24 cellular contexts compared by ENCODE assay signal in genomic region chr7:36203081-36203775, GRCh38. TPM values are rescaled to one million over a fixed set of nuclear protein-coding genes. Genes with fewer than 3 reads are reported as not detected.
A peak's percentile ranks its signal among the peaks of the same experiment; 100 is the strongest.
DNase-seq lines count a peak whose midpoint lies in the region; ATAC-seq and TF ChIP-seq lines count a peak whose summit lies in the region.
"Had no signal": no experiment of that assay in that cellular context is flagged by ENCODE, and none has a peak within 500 bp of the region (broad histone marks: within the 10 kb centered on the region; RNA-seq: fewer than 3 reads in every experiment).

No MANE protein-coding gene starts in this region.

- H2BK120ac ChIP-seq in IMR-90 (ENCODE audit: low read depth, low read length): peak overlapping the region; percentile 83

- H4K8ac ChIP-seq in IMR-90 (ENCODE audit: low read depth in 2 of 2, low read length in 2 of 2): peak overlapping the region in 1 of 2 experiments; percentile 22; a peak in 3 of 4 replicates

- peak overlapping the region; percentile 51 for H4K91ac ChIP-seq in IMR-90 (ENCODE audit: insufficient read depth, low read depth, low read length)

- H2BK5ac ChIP-seq in IMR-90 (ENCODE audit: low read depth, low read length, poor library complexity, severe bottlenecking): no peak overlapping the region

- peaks cover 49% of the 10 kb centered on the region for H3K9me1 ChIP-seq in IMR-90 (ENCODE audit: insufficient read depth, low read length)

- H3K9ac ChIP-seq in IMR-90 (ENCODE audit: low read depth, low read length): no peak overlapping the region

- peak overlapping the region; percentile 25 for H3K4me3 Mint-ChIP-seq in CD4-positive, alpha-beta T cell
- H3K4me3 Mint-ChIP-seq in T-helper 17 cell (peak overlapping the region; percentile 49), nephron (no peak overlapping the region)
- H3K4me3 Mint-ChIP-seq: activated CD4-positive, alpha-beta T cell treated with anti-CD3 and anti-CD28 coated beads, Interleukin-2, amount 10 ng/mL, durations not matched to agents 24 days and 14 days; IgD-negative memory B cell had no signal

- no peak overlapping the region for H3K4me3 ChIP-seq in IMR-90 (ENCODE audit: insufficient read depth, low read depth, low read length)
- H3K4me3 ChIP-seq: SK-N-MC, upper lobe of right lung had no signal

- H3K4me2 ChIP-seq in IMR-90 (ENCODE audit: low read depth, low read length): no peak overlapping the region

- peak overlapping the region; percentile 63 for H3K27ac Mint-ChIP-seq in CD4-positive, alpha-beta T cell
- H3K27ac Mint-ChIP-seq in T-helper 17 cell: peak overlapping the region; percentile 91
- peak overlapping the region; percentile 49 to 58 (median 54) for H3K27ac Mint-ChIP-seq in nephron
- H3K27ac Mint-ChIP-seq: activated CD4-positive, alpha-beta T cell treated with anti-CD3 and anti-CD28 coated beads, Interleukin-2, amount 10 ng/mL, durations not matched to agents 24 days and 14 days; IgD-negative memory B cell had no signal

- no peak overlapping the region for H3K27ac ChIP-seq in CD4-positive, alpha-beta T cell (ENCODE audit: low read depth, low read length)
- H3K27ac ChIP-seq in IMR-90 (ENCODE audit: insufficient read depth, low read length): no peak overlapping the region
- H3K27ac ChIP-seq: HL-60, SK-N-MC, upper lobe of right lung had no signal

- H3K18ac ChIP-seq in IMR-90 (ENCODE audit: low read depth, low read length): peak overlapping the region; percentile 14; the same call in 1 of the 2 replicates

- no peaks in the 10 kb centered on the region for H3K9me3 Mint-ChIP-seq in CD4-positive, alpha-beta T cell
- H3K9me3 Mint-ChIP-seq in nephron: no peaks in the 10 kb centered on the region
- H3K9me3 Mint-ChIP-seq: activated CD4-positive, alpha-beta T cell treated with anti-CD3 and anti-CD28 coated beads, Interleukin-2, amount 10 ng/mL, durations not matched to agents 24 days and 14 days; H9; IgD-negative memory B cell had no signal

- dilution Hi-C loops in IMR-90 (cut with HindIII; ENCODE audit: low sequenced_read_pairs, unreplicated experiment): no loop called here

- H3K27me3 Mint-ChIP-seq in CD4-positive, alpha-beta T cell: no peaks in the 10 kb centered on the region
- no peaks in the 10 kb centered on the region for H3K27me3 Mint-ChIP-seq in T-helper 17 cell
- no peaks in the 10 kb centered on the region for H3K27me3 Mint-ChIP-seq in nephron (ENCODE audit: low read depth)

- CTCF ChIA-PET in CD4-positive, alpha-beta T cell (lab: Charles Lee): interaction anchor here (0.5 kb wide), 1 partner anchor 1050 kb away, joined by 3 read pairs; no protein-coding TSS in a partner anchor
- CTCF ChIA-PET in IMR-90 (lab: Yijun Ruan, JAX): interaction anchor here (0.6 kb wide), 1 partner anchor 101 kb away, joined by 3 read pairs; no protein-coding TSS in a partner anchor

- no peak for ATAC-seq in CD4-positive, alpha-beta T cell (ENCODE audit: poor library complexity)
- ATAC-seq in IMR-90 (ENCODE audit: low read depth): no peak
- ATAC-seq in T-helper 17 cell: no peak
- no peak for ATAC-seq in GM19023 (IDR thresholded peaks at IDR 0.05; ENCODE audit: unreplicated experiment)
- ATAC-seq in GM21825 (IDR thresholded peaks at IDR 0.05; ENCODE audit: unreplicated experiment): no peak
- ATAC-seq: upper lobe of right lung had no signal

- H3K23ac ChIP-seq in IMR-90 (ENCODE audit: low read depth, low read length): peak overlapping the region; percentile 41; the same call in 1 of the 2 replicates

- intact Hi-C loops in CD4-positive, alpha-beta T cell (cut with DNase I, micrococcal nuclease): loop anchor here in 1 of 2 experiments (5.0 kb wide), 1 partner anchor 216 kb away; no protein-coding TSS in a partner anchor
- intact Hi-C loops in IMR-90 (cut with micrococcal nuclease): no loop called here

- peak overlapping the region; percentile 61 for H3K14ac ChIP-seq in IMR-90 (replicated peaks; ENCODE audit: low read depth, low read length)

- H3K36me3 Mint-ChIP-seq in CD4-positive, alpha-beta T cell (ENCODE audit: low read depth): no peaks in the 10 kb centered on the region
- no peaks in the 10 kb centered on the region for H3K36me3 Mint-ChIP-seq in T-helper 17 cell (ENCODE audit: low read depth)
- H3K36me3 Mint-ChIP-seq in nephron (ENCODE audit: low read depth): peaks cover 14% of the 10 kb centered on the region

- no peaks in the 10 kb centered on the region for H3K36me3 ChIP-seq in IMR-90 (ENCODE audit: control insufficient read depth, insufficient read depth, low read length)
- H3K36me3 ChIP-seq: upper lobe of right lung had no signal

- no peak overlapping the region for H3K56ac ChIP-seq in IMR-90 (ENCODE audit: extremely low read depth, insufficient read depth, low read length)

- H4K20me1 ChIP-seq in IMR-90 (ENCODE audit: insufficient read depth, low read length): no peaks in the 10 kb centered on the region

- WGBS in IMR-90 (ENCODE audit: extremely low coverage in 2 of 2, insufficient read length in 1 of 2), 2 experiments: no CpG with 5 or more reads among the region's 8 CpGs

- no peaks in the 10 kb centered on the region for H3K27me3 ChIP-seq in CD4-positive, alpha-beta T cell (ENCODE audit: control insufficient read depth, insufficient read depth, low read length)
- H3K27me3 ChIP-seq in IMR-90 (ENCODE audit: control insufficient read depth, insufficient read depth, low read length): no peaks in the 10 kb centered on the region
- H3K27me3 ChIP-seq: upper lobe of right lung had no signal

- DNase-seq in CD4-positive, alpha-beta T cell: no peak
- DNase-seq in IMR-90 (no peak), T-helper 17 cell (no peak), cortex of kidney (lab: John Stamatoyannopoulos, UW) (no peak)
- DNase-seq: activated CD4-positive, alpha-beta T cell treated with anti-CD3 and anti-CD28 coated beads, Interleukin-2, amount 10 ng/mL, durations not matched to agents 24 days and 14 days; activated naive CD4-positive, alpha-beta T cell treated with Interleukin-2 at 50 U/mL for 16 hours; aorta; Caco-2; H9; hypothalamus; kidney glomerular epithelial cell; midbrain; NCI-H2171 treated with DMSO at 0.1 percent for 48 hours; NCI-H82; occipital lobe; right cardiac atrium; stimulated activated naive CD4-positive, alpha-beta T cell treated with Interleukin-2 at 50 U/mL for 16 hours; upper lobe of right lung had no signal

- H2AFZ ChIP-seq in IMR-90 (replicated peaks; ENCODE audit: low read length, poor library complexity): no peak overlapping the region

- TF ChIP-seq RAD21 in IMR-90 (IDR thresholded peaks at IDR 0.05; ENCODE audit: low read length): no peak

- POLR2A ChIA-PET in CD4-positive, alpha-beta T cell (lab: Charles Lee): interaction anchor here (0.6 to 1.0 kb wide), 5 partner anchors 50 to 1115 kb away, joined by 3 read pairs; no protein-coding TSS in a partner anchor
- POLR2A ChIA-PET in IMR-90 (lab: Charles Lee; ENCODE audit: unreplicated experiment): no interaction called here

- peak overlapping the region; percentile 59; the same call in 2 of the 3 replicates for H2BK15ac ChIP-seq in IMR-90 (ENCODE audit: low read depth, low read length)

- H4K5ac ChIP-seq in IMR-90 (ENCODE audit: low read depth, low read length): no peak overlapping the region; the same call in 1 of the 2 replicates

- H2BK20ac ChIP-seq in IMR-90 (ENCODE audit: low read depth, low read length): peak overlapping the region; percentile 38; the same call in 1 of the 2 replicates

- BruUV-seq in IMR-90 (replicated peaks; lab: Mats Ljungman, UMichigan): no TSS peak

- peak overlapping the region; percentile 57; the same call in 1 of the 2 replicates for H2AK5ac ChIP-seq in IMR-90 (ENCODE audit: low read depth, low read length)

- peaks cover 47% of the 10 kb centered on the region for H3K4me1 ChIP-seq in IMR-90 (ENCODE audit: control insufficient read depth, insufficient read depth, low read length)

- peaks cover 18 to 74% of the 10 kb centered on the region in 2 experiments for H3K79me1 ChIP-seq in IMR-90 (ENCODE audit: low read depth in 1 of 2, low read length in 2 of 2)

- in situ Hi-C loops in IMR-90 (cut with MboI; ENCODE audit: low sequenced_read_pairs): no loop called here

- no peak for TF ChIP-seq POLR2A in IMR-90 (IDR thresholded peaks at IDR 0.05; ENCODE audit: low read depth, low read length)

- peak overlapping the region; percentile 17 for H2AK9ac ChIP-seq in IMR-90 (replicated peaks; ENCODE audit: low read depth, low read length, poor library complexity)

- H3K4me1 Mint-ChIP-seq in CD4-positive, alpha-beta T cell (ENCODE audit: low read depth): peaks cover 65% of the 10 kb centered on the region
- peaks cover 45% of the 10 kb centered on the region for H3K4me1 Mint-ChIP-seq in T-helper 17 cell
- peaks cover 54% of the 10 kb centered on the region for H3K4me1 Mint-ChIP-seq in nephron

- TF ChIP-seq CTCF in CD4-positive, alpha-beta T cell (IDR thresholded peaks at IDR 0.05): no peak
- TF ChIP-seq CTCF in IMR-90 (conservative IDR thresholded peaks at IDR 0.05; ENCODE audit: low read depth, low read length) (no peak), nephron (IDR thresholded peaks at IDR 0.05; ENCODE audit: unreplicated experiment in 3 of 3) (no peak)

- peak overlapping the region; percentile 78 for H3K4ac ChIP-seq in IMR-90 (ENCODE audit: low read depth, low read length)

- no peaks in the 10 kb centered on the region for H3K9me3 ChIP-seq in CD4-positive, alpha-beta T cell (ENCODE audit: control insufficient read depth, low read length)
- H3K9me3 ChIP-seq in IMR-90 (ENCODE audit: control insufficient read depth, insufficient read depth, low read length): no peaks in the 10 kb centered on the region
- no peaks in the 10 kb centered on the region for H3K9me3 ChIP-seq in T-helper 17 cell (ENCODE audit: control insufficient read depth, low read length, poor library complexity, severe bottlenecking)
- H3K9me3 ChIP-seq: Caco-2, upper lobe of right lung had no signal

TF ChIP-seq in IMR-90, 13 proteins besides CTCF, POLR2A, EP300 and RAD21 (continues in another document):
- TF ChIP-seq SMC3 (IDR thresholded peaks at IDR 0.05; ENCODE audit: low read depth, low read length) (no peak), MXI1 (IDR thresholded peaks at IDR 0.05; ENCODE audit: borderline replicate concordance, low read depth, low read length) (no peak), CEBPB (IDR thresholded peaks at IDR 0.05; ENCODE audit: low read depth, low read length) (no peak), RCOR1 (IDR thresholded peaks at IDR 0.05; ENCODE audit: insufficient replicate concordance, low read length) (no peak), USF2 (IDR thresholded peaks at IDR 0.05; ENCODE audit: low read depth, low read length) (no peak)

RNA-seq across cellular contexts. Expression of gene EEPD1, which starts 50.2 kb away (rescaled TPM):
- total RNA-seq in CD4-positive, alpha-beta T cell: 1 to 10 TPM; 4.4 to 4.6 TPM
- total RNA-seq in IMR-90 (2012; rRNA removed): 7.3 and 8.1 TPM in 2 replicates
- 13.9 and 15.2 TPM in 2 replicates for polyA plus RNA-seq in IMR-90 (2012; rRNA removed)
- 8.0 and 14.9 TPM in 2 replicates for polyA plus RNA-seq in IMR-90 (2012; cell fraction: cytosol; rRNA removed)
- 39.3 and 53.7 TPM in 2 replicates for polyA plus RNA-seq in IMR-90 (2012; cell fraction: nucleus; rRNA removed; ENCODE audit: low replicate concordance)
- 10 to 100 TPM; 15.7 to 20.7 TPM for total RNA-seq in T-helper 17 cell

Comparison
In these comparisons a context has a peak if more than half of its experiments do, and no peak if none do; other contexts are left out.
1. H3K4me3 Mint-ChIP-seq: peak in CD4-positive, alpha-beta T cell (single experiment) and T-helper 17 cell (single experiment); none in nephron (0 of 3).
2. Peak in every context shown above with its lines, with median percentiles within 50 percentile points of each other: H3K27ac Mint-ChIP-seq.